In the genomic region with DNA sequence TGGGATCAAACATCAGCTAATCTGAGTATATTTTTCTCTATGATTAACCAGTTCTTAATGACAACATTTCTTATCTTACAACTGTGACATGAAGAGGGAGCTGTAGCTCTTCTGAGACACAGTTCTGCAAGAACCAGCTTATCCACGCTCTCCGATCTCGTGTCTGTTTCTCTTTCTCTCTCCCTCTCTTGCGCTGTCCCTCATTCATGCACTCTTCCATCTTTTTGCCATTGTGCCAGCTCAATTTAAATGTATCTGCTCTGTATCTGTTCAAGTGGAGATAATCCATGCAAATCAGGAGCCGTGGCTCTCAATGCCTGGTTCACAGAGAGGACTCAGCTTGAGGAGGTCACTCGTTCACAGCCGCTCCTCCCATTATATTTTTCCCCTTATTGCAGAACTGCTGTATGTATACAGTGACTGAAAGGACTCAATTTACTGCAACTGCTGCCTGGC, we compare ENCODE assay signal across 8 cellular contexts.
A peak's percentile ranks its signal among the peaks of the same experiment; 100 is the strongest.
DNase-seq lines count a peak whose midpoint lies in the region; ATAC-seq, FAIRE-seq and TF ChIP-seq lines count a peak whose summit lies in the region.

No MANE protein-coding gene starts in this region.

- TF ChIP-seq EP300 in neural cell (conservative IDR thresholded peaks at IDR 0.05; ENCODE audit: poor library complexity, severe bottlenecking), result peak; percentile 63

- peak; percentile 25 to 56 for TF ChIP-seq CTCF in fibroblast of lung (conservative IDR thresholded peaks at IDR 0.05 in 1 of 2, IDR thresholded peaks at IDR 0.05 in 1 of 2; ENCODE audit: low read depth in 1 of 2, low read length in 2 of 2)
- TF ChIP-seq CTCF in neural cell (IDR thresholded peaks at IDR 0.05; ENCODE audit: poor library complexity, severe bottlenecking), result peak; percentile 85

- in situ Hi-C loops in KBM-7 (cut with MboI; ENCODE audit: low pct_unique_long_range_greater_than_20kb, low sequenced_read_pairs), result no loop called here

- H3K27ac Mint-ChIP-seq in immature natural killer cell, result no peak overlapping the region

- peak overlapping the region; percentile 57 to 75 (median 64) for H3K4me3 ChIP-seq in fibroblast of lung (replicated peaks in 1 of 4; ENCODE audit: control extremely low read depth in 1 of 4, insufficient read depth in 1 of 4, low read depth in 3 of 4, low read length in 4 of 4)
- H3K4me3 ChIP-seq in neural cell (ENCODE audit: low read length), result peak overlapping the region; percentile 65

- peaks cover 0 to 23% (median 9%) of the 10 kb centered on the region in 6 donors for H3K9me3 Mint-ChIP-seq in immature natural killer cell

- no peaks in the 10 kb centered on the region for H3K4me1 ChIP-seq in fibroblast of lung (ENCODE audit: control insufficient read depth, extremely low read depth, insufficient read depth, low read length)

- H3K79me2 ChIP-seq in fibroblast of lung (ENCODE audit: control insufficient read depth, insufficient read depth, low read length) (no peaks in the 10 kb centered on the region), neural cell (replicated peaks; ENCODE audit: insufficient read depth, low read length) (peaks cover 12% of the 10 kb centered on the region)

- ATAC-seq in GM21381 (IDR thresholded peaks at IDR 0.05; ENCODE audit: unreplicated experiment) (no peak), HG03280 (IDR thresholded peaks at IDR 0.05; ENCODE audit: unreplicated experiment) (no peak)

- H3K27ac ChIP-seq in fibroblast of lung (ENCODE audit: insufficient read depth, low read length) (no peak overlapping the region), neural cell (ENCODE audit: low read length) (peak overlapping the region; percentile 75)

- no peaks in the 10 kb centered on the region for H3K36me3 Mint-ChIP-seq in immature natural killer cell

- H3K9ac ChIP-seq in fibroblast of lung (ENCODE audit: insufficient read depth, low read length), result peak overlapping the region; percentile 8
- peak overlapping the region; percentile 68 for H3K9ac ChIP-seq in neural cell (ENCODE audit: low read length)

- peak; percentile 89 for TF ChIP-seq RAD21 in neural cell (conservative IDR thresholded peaks at IDR 0.05)

- H3K36me3 ChIP-seq in fibroblast of lung (ENCODE audit: control insufficient read depth, insufficient read depth, low read length), result no peaks in the 10 kb centered on the region
- H3K36me3 ChIP-seq in neural cell (ENCODE audit: insufficient read depth, low read length), result no peaks in the 10 kb centered on the region

- H3K27me3 Mint-ChIP-seq in immature natural killer cell (ENCODE audit: low read depth in 3 of 3), result no peaks in the 10 kb centered on the region

- no peaks in the 10 kb centered on the region for H3F3A ChIP-seq in neural cell (ENCODE audit: insufficient read depth, low read length, poor library complexity, severe bottlenecking)

- peak overlapping the region; percentile 99 for H2AFZ ChIP-seq in fibroblast of lung (ENCODE audit: low read length)
- peak overlapping the region; percentile 49 for H2AFZ ChIP-seq in neural cell (ENCODE audit: low read depth, low read length)

- no peak for DNase-seq in GM18507 (ENCODE audit: extremely low spot score, insufficient read length, low read depth)
- DNase-seq in KBM-7, result peak; percentile 8
- peak; percentile 20 for DNase-seq in RCC 7860 (ENCODE audit: low spot score)
- DNase-seq in fibroblast of lung (ENCODE audit: low read depth in 2 of 2), result peak; percentile 59 to 84
- no peak for DNase-seq in immature natural killer cell

- FAIRE-seq in GM18507 (lab: Jason Lieb, UNC) (peak; percentile 59), RCC 7860 (lab: Jason Lieb, UNC) (no peak)

- peak overlapping the region; percentile 94 for H3K4me2 ChIP-seq in fibroblast of lung (ENCODE audit: extremely low read depth, insufficient read depth, low read length)
- peak overlapping the region; percentile 71 for H3K4me2 ChIP-seq in neural cell (ENCODE audit: low read length)

- no peaks in the 10 kb centered on the region for H3K9me2 ChIP-seq in neural cell (ENCODE audit: insufficient read depth, low read length)

- H3K27me3 ChIP-seq in fibroblast of lung (ENCODE audit: control insufficient read depth, insufficient read depth, low read length), result no peaks in the 10 kb centered on the region
- no peaks in the 10 kb centered on the region for H3K27me3 ChIP-seq in neural cell (ENCODE audit: insufficient read depth, low read depth, low read length)

- no peak overlapping the region for H3K4me3 Mint-ChIP-seq in immature natural killer cell

- no peaks in the 10 kb centered on the region for H3K9me3 ChIP-seq in fibroblast of lung (ENCODE audit: control insufficient read depth, insufficient read depth, low read depth, low read length)
- H3K9me3 ChIP-seq in neural cell (ENCODE audit: low read length), result no peaks in the 10 kb centered on the region

- H4K20me1 ChIP-seq in fibroblast of lung (ENCODE audit: control insufficient read depth, extremely low read depth, insufficient read depth, low read length) (no peaks in the 10 kb centered on the region), neural cell (ENCODE audit: insufficient read depth) (no peaks in the 10 kb centered on the region)

- H3K4me1 Mint-ChIP-seq in immature natural killer cell, result no peaks in the 10 kb centered on the region

TF ChIP-seq in neural cell, 6 proteins besides CTCF, POLR2A, EP300 and RAD21:
- TF ChIP-seq TAF1 (IDR thresholded peaks at IDR 0.05; ENCODE audit: low read depth) (peak; percentile 50), MXI1 (conservative IDR thresholded peaks at IDR 0.05; ENCODE audit: poor library complexity, severe bottlenecking) (peak; percentile 79), POLR2AphosphoS5 (IDR thresholded peaks at IDR 0.05) (peak; percentile 70), EZH2 (IDR thresholded peaks at IDR 0.05; ENCODE audit: borderline replicate concordance, insufficient read depth, low read length, poor library complexity, severe bottlenecking) (no peak), SMC3 (conservative IDR thresholded peaks at IDR 0.05; ENCODE audit: poor library complexity) (peak; percentile 83)
- TF ChIP-seq, protein P1, sequence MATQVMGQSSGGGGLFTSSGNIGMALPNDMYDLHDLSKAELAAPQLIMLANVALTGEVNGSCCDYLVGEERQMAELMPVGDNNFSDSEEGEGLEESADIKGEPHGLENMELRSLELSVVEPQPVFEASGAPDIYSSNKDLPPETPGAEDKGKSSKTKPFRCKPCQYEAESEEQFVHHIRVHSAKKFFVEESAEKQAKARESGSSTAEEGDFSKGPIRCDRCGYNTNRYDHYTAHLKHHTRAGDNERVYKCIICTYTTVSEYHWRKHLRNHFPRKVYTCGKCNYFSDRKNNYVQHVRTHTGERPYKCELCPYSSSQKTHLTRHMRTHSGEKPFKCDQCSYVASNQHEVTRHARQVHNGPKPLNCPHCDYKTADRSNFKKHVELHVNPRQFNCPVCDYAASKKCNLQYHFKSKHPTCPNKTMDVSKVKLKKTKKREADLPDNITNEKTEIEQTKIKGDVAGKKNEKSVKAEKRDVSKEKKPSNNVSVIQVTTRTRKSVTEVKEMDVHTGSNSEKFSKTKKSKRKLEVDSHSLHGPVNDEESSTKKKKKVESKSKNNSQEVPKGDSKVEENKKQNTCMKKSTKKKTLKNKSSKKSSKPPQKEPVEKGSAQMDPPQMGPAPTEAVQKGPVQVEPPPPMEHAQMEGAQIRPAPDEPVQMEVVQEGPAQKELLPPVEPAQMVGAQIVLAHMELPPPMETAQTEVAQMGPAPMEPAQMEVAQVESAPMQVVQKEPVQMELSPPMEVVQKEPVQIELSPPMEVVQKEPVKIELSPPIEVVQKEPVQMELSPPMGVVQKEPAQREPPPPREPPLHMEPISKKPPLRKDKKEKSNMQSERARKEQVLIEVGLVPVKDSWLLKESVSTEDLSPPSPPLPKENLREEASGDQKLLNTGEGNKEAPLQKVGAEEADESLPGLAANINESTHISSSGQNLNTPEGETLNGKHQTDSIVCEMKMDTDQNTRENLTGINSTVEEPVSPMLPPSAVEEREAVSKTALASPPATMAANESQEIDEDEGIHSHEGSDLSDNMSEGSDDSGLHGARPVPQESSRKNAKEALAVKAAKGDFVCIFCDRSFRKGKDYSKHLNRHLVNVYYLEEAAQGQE (IDR thresholded peaks at IDR 0.05; ENCODE audit: borderline replicate concordance), result no peak

Comparison
In these comparisons a context has a peak if more than half of its experiments do, and no peak if none do; other contexts are left out.
1. DNase-seq: peak in KBM-7 (single experiment), RCC 7860 (single experiment) and fibroblast of lung (2 of 2); none in GM18507 (single experiment) and immature natural killer cell (0 of 3).